Comparison of ENCODE assay signal across 29 cellular contexts in the genomic region with DNA sequence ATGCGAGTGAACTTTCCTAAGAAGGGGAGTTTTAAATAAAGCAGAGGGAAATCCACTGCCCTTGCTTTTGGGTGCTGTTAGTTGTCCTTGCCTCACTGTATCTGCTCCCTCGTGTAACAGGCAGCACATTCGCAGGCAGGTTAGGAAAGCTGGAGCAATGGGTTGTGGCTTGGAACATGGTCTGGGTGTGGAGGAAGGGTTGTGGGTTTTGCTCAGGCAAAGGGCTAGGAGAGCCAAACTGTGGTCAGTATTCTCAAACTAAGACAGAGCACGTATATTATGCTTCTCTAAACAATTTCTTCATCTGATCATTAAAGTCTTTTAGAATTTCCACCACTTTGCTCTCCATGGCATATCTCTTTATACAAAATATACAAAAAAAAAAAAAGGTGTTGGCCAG.
"Had no signal": no experiment of that assay in that cellular context is flagged by ENCODE, and none has a peak within 500 bp of the region (broad histone marks: within the 10 kb centered on the region; RNA-seq: fewer than 3 reads in every experiment).

No MANE protein-coding gene starts in this region.

- H3K27ac ChIP-seq: brain microvascular endothelial cell, colonic mucosa, esophagus muscularis mucosa, gastroesophageal sphincter, heart right ventricle, WERI-Rb-1 had no signal

- H3K4me1 ChIP-seq: colonic mucosa, heart right ventricle had no signal

- H3K4me3 Mint-ChIP-seq: activated B cell treated with CpG ODN at 0.5 μM for 24 hours; activated CD8-positive, alpha-beta T cell treated with anti-CD3 and anti-CD28 coated beads for 36 hours; activated naive CD8-positive, alpha-beta T cell; activated T-cell treated with anti-CD3 and anti-CD28 coated beads, Interleukin-2, amount 50 U/mL, for 4 hours; activated T-helper 17 cell treated with anti-CD3 and anti-CD28 coated beads, Interleukin-2, amount 50 U/mL, for 72 hours; endodermal cell; T-helper 17 cell; T-helper 2 cell treated with Interferon-gamma antibody and Interleukin-4, amounts not matched to agents 5 μg/mL and 100 μg/mL, for 36 hours had no signal

- H3K27me3 ChIP-seq: brain microvascular endothelial cell, colonic mucosa, esophagus muscularis mucosa, gastroesophageal sphincter, heart right ventricle had no signal

- H3K9me3 Mint-ChIP-seq: activated B cell treated with CpG ODN at 0.5 μM for 24 hours; activated CD8-positive, alpha-beta T cell treated with anti-CD3 and anti-CD28 coated beads for 36 hours; activated T-cell treated with anti-CD3 and anti-CD28 coated beads, Interleukin-2, amount 50 U/mL, for 4 hours; activated T-helper 17 cell treated with anti-CD3 and anti-CD28 coated beads, Interleukin-2, amount 50 U/mL, for 72 hours; T-helper 2 cell treated with Interferon-gamma antibody and Interleukin-4, amounts not matched to agents 5 μg/mL and 100 μg/mL, for 36 hours had no signal

- H3K9me3 ChIP-seq: colonic mucosa, esophagus muscularis mucosa, gastroesophageal sphincter, heart right ventricle had no signal

- DNase-seq: activated B cell treated with CpG ODN at 0.5 μM for 24 hours; activated CD4-positive, alpha-beta T cell treated with anti-CD3 and anti-CD28 coated beads for 48 hours; activated CD4-positive, alpha-beta T cell treated with anti-CD3 and anti-CD28 coated beads, Interleukin-2, amount 50 U/mL, for 1 hour; activated CD4-positive, alpha-beta T cell treated with anti-CD3 and anti-CD28 coated beads, Interleukin-2, amount 50 U/mL, for 48 hours; activated CD8-positive, alpha-beta memory T cell treated with anti-CD3 and anti-CD28 coated beads for 24 hours; activated CD8-positive, alpha-beta T cell treated with anti-CD3 and anti-CD28 coated beads for 36 hours; activated effector memory CD4-positive, alpha-beta T cell treated with Interleukin-2 at 50 U/mL for 16 hours; activated gamma-delta T cell treated with Interleukin-2 at 50 U/mL for 16 hours; activated naive CD4-positive, alpha-beta T cell treated with anti-CD3 and anti-CD28 coated beads, Interleukin-2, amount 50 U/mL, for 16 hours; activated naive CD4-positive, alpha-beta T cell treated with Interleukin-2 at 50 U/mL for 16 hours; activated T-cell treated with anti-CD3 and anti-CD28 coated beads, Interleukin-2, amount 50 U/mL, for 4 hours; amniotic stem cell; anterior cingulate cortex; brain microvascular endothelial cell; caudate nucleus; colonic mucosa; effector CD8-positive, alpha-beta T cell; endodermal cell; foreskin melanocyte; heart right ventricle; T-helper 1 cell; T-helper 17 cell; T1000; WERI-Rb-1 had no signal

- H3K36me3 ChIP-seq: brain microvascular endothelial cell, colonic mucosa, esophagus muscularis mucosa, heart right ventricle had no signal

- H3K27ac Mint-ChIP-seq: activated B cell treated with CpG ODN at 0.5 μM for 24 hours; activated CD8-positive, alpha-beta T cell treated with anti-CD3 and anti-CD28 coated beads for 36 hours; activated naive CD8-positive, alpha-beta T cell; activated T-helper 17 cell treated with anti-CD3 and anti-CD28 coated beads, Interleukin-2, amount 50 U/mL, for 72 hours; T-helper 17 cell; T-helper 2 cell treated with Interferon-gamma antibody and Interleukin-4, amounts not matched to agents 5 μg/mL and 100 μg/mL, for 36 hours had no signal

- H3K4me3 ChIP-seq: colonic mucosa, esophagus muscularis mucosa, gastroesophageal sphincter, heart right ventricle had no signal

- H3K4me1 Mint-ChIP-seq: activated B cell treated with CpG ODN at 0.5 μM for 24 hours; activated T-helper 17 cell treated with anti-CD3 and anti-CD28 coated beads, Interleukin-2, amount 50 U/mL, for 72 hours; T-helper 17 cell had no signal

- H3K27me3 Mint-ChIP-seq: activated B cell treated with CpG ODN at 0.5 μM for 24 hours; activated CD8-positive, alpha-beta T cell treated with anti-CD3 and anti-CD28 coated beads for 36 hours; activated naive CD8-positive, alpha-beta T cell; activated T-helper 17 cell treated with anti-CD3 and anti-CD28 coated beads, Interleukin-2, amount 50 U/mL, for 72 hours; T-helper 17 cell had no signal
